Comparison of ENCODE assay signal across 8 cellular contexts in the genomic region with DNA sequence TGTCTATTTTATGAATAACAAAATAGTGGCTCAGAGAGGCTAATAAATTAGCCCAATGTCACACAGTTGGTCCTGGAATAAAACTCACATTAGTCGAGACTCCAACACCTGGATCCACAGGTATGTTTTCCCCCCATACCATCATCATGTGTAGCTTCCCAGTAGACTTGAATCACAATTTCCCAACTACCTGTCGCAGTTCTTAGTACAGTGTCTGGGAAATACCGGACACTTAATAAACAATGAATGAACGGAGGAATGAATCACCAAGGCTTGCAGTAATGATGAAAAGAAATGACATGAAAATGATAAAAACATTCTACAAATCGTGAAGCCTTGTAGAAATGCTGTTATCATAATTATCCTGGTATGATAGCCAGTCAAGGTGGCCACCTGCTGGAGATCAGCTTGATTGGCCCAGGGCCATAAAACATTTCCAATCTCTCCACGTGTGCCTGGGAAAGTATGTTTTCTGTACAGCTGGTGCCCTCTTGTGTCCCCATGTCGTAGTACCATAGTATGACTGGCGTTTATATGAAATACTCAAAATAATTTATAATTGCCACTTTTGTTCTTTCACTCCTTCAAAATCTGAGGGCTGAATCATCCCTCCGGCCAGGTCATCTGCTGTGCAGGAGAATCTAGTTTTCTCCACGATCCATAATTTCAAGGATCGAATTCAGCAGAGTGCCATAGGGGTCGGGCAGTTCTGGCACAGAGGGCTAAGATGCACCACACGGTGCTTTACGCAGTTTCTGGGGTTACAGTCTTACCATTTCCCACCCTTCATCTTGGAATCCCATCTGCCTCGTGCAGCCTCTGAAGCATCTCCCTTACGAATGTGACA.
A peak's percentile ranks its signal among the peaks of the same experiment; 100 is the strongest.
DNase-seq lines count a peak whose midpoint lies in the region; ATAC-seq and TF ChIP-seq lines count a peak whose summit lies in the region.

No MANE protein-coding gene starts in this region.

- peak; percentile 21 for TF ChIP-seq CTCF in GM06990 (IDR thresholded peaks at IDR 0.05; ENCODE audit: insufficient read depth, low read length, poor library complexity, severe bottlenecking)
- TF ChIP-seq CTCF in VCaP (conservative IDR thresholded peaks at IDR 0.05): peak; percentile 91

- no peak for DNase-seq in GM06990 (ENCODE audit: extremely low read depth, insufficient read length)
- peak; percentile 31 to 47 for DNase-seq in NCI-H187 (lab: John Stamatoyannopoulos, UW)
- DNase-seq in left kidney (ENCODE audit: low read depth, low spot score): peak; percentile 64

- H3K36me3 ChIP-seq in GM06990 (ENCODE audit: control insufficient read depth, insufficient read depth, low read length): no peaks in the 10 kb centered on the region

- no peaks in the 10 kb centered on the region; the same call in 1 of the 2 replicates for H3K27me3 ChIP-seq in GM06990 (replicated peaks; ENCODE audit: control insufficient read depth, insufficient read depth, low read length)

- no peak overlapping the region for H3K27ac ChIP-seq in VCaP

- no peak for ATAC-seq in GM21367 (IDR thresholded peaks at IDR 0.05; ENCODE audit: unreplicated experiment)
- ATAC-seq in HG02970 (IDR thresholded peaks at IDR 0.05; ENCODE audit: low FRiP score, unreplicated experiment): no peak
- ATAC-seq in GM18858 (IDR thresholded peaks at IDR 0.05; ENCODE audit: unreplicated experiment): no peak
- ATAC-seq in HG03565 (IDR thresholded peaks at IDR 0.05; ENCODE audit: unreplicated experiment): no peak

- H3K4me3 ChIP-seq in GM06990 (replicated peaks; ENCODE audit: low read depth, low read length): no peak overlapping the region
